Comparison of ENCODE assay signal across 8 cellular contexts in the genomic region with DNA sequence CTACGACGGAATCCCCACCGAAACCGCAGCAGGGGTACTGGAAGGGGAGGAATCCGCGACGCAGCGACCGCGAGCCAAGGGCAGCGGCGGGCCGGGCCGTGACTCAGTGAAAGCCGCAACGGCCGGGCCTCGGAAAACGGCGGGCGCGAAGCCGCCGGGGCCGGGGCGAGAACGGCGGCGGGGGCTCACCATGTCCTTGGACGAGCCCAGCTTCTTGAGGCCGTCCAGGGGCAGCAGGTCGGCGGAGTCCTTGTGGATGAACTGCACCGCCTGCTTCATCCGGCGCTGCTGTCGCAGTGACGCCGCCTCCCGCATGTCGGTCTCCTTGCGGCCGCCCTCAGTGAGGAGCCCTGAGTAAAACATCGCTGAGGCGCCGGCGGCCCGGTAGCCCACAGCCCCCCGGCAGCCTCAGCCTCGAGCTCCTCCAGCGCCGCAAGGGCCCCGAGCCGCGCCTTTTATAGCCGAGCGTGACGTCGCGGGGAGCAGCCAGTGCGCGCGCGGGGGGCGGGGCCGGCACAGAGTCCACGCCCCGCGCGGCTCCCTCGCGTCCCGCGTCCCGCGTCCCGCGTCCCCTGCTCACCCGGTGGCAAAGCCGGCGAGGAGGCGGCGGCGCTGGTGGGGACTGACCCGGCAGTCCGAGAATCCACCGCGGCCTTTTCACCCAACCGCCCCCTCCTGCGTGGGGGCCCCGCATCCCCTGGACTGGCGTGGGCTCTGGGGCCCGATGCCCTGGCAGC. TPM values are rescaled to one million over a fixed set of nuclear protein-coding genes. Genes with fewer than 3 reads are reported as not detected.
A peak's percentile ranks its signal among the peaks of the same experiment; 100 is the strongest.
DNase-seq lines count a peak whose midpoint lies in the region; ATAC-seq and TF ChIP-seq lines count a peak whose summit lies in the region.

A gene (minus strand): TSS at position 429 of the 737 bp plus-strand sequence. CDS start 66 bp downstream, at position 363.

- peak within 1 kb of the TSS; percentile 23 for H3K27ac Mint-ChIP-seq in activated T-helper 2 cell treated with anti-CD3 and anti-CD28 coated beads, Interferon-gamma antibody, Interleukin-2, Interleukin-4, amounts not matched to agents 10 μg/mL and 5 μg/mL and 100 μg/mL, durations not matched to agents 14 hours and 24 hours and 36 hours
- peak within 1 kb of the TSS in 1 of 2 donors; percentile 81 for H3K27ac Mint-ChIP-seq in natural killer cell
- no peak within 1 kb of the TSS for H3K27ac Mint-ChIP-seq in stimulated activated effector memory CD8-positive, alpha-beta T cell treated with anti-CD3 and anti-CD28 coated beads, Interleukin-12 subunit alpha, Interleukin-12 subunit beta, amount 100 ng/mL, for 72 hours

- H3K4me3 ChIP-seq in Panc1 (ENCODE audit: low read depth in 2 of 2, low read length in 2 of 2): peak within 1 kb of the TSS; percentile 54 to 87

- H3K4me1 ChIP-seq in Panc1 (ENCODE audit: control insufficient read depth, insufficient read depth, low read length): peaks cover 26% of the 10 kb centered on the region

- ATAC-seq in HG02973 (IDR thresholded peaks at IDR 0.05; ENCODE audit: unreplicated experiment) (peak; percentile 47), Panc1 (peak; percentile 88), natural killer cell (peak; percentile 79 to 86 (median 86)), GM21381 (IDR thresholded peaks at IDR 0.05; ENCODE audit: unreplicated experiment) (no peak)
- peak; percentile 64 for ATAC-seq in stimulated activated effector memory CD8-positive, alpha-beta T cell treated with anti-CD3 and anti-CD28 coated beads, Interleukin-12 subunit alpha, Interleukin-12 subunit beta, amount 100 ng/mL, for 72 hours

- POLR2A ChIA-PET in Panc1 (lab: Charles Lee): interaction anchor here (0.8 kb wide), 1 partner anchor 133 kb away, joined by 5 read pairs; no protein-coding TSS in a partner anchor

- H3K27ac ChIP-seq in Panc1 (ENCODE audit: low read length): peak within 1 kb of the TSS; percentile 71

- CTCF ChIA-PET in Panc1 (lab: Charles Lee): no interaction called here

- no peaks in the 10 kb centered on the region for H3K9me3 ChIP-seq in Panc1 (ENCODE audit: control insufficient read depth, insufficient read depth, low read depth, low read length)

- H3K4me3 Mint-ChIP-seq in activated T-helper 2 cell treated with anti-CD3 and anti-CD28 coated beads, Interferon-gamma antibody, Interleukin-2, Interleukin-4, amounts not matched to agents 10 μg/mL and 5 μg/mL and 100 μg/mL, durations not matched to agents 14 hours and 24 hours and 36 hours (ENCODE audit: low read depth): peak within 1 kb of the TSS; percentile 75
- peak within 1 kb of the TSS; percentile 89 for H3K4me3 Mint-ChIP-seq in natural killer cell
- H3K4me3 Mint-ChIP-seq in stimulated activated effector memory CD8-positive, alpha-beta T cell treated with anti-CD3 and anti-CD28 coated beads, Interleukin-12 subunit alpha, Interleukin-12 subunit beta, amount 100 ng/mL, for 72 hours: peak within 1 kb of the TSS; percentile 75

- intact Hi-C loops in Panc1 (cut with micrococcal nuclease; ENCODE audit: unreplicated experiment): no loop called here
- intact Hi-C loops in activated T-helper 2 cell treated with anti-CD3 and anti-CD28 coated beads, Interferon-gamma antibody, Interleukin-2, Interleukin-4, amounts not matched to agents 10 μg/mL and 5 μg/mL and 100 μg/mL, durations not matched to agents 14 hours and 24 hours and 36 hours (cut with micrococcal nuclease): loop anchor here (1.0 to 5.0 kb wide), 6 partner anchors 39 to 459 kb away; a partner anchor contains a TSS
- intact Hi-C loops in natural killer cell (cut with micrococcal nuclease): loop anchor here (2.0 to 5.0 kb wide), 3 partner anchors 39 to 754 kb away; a partner anchor contains a TSS

- no peaks in the 10 kb centered on the region for H3K9me3 Mint-ChIP-seq in activated T-helper 2 cell treated with anti-CD3 and anti-CD28 coated beads, Interferon-gamma antibody, Interleukin-2, Interleukin-4, amounts not matched to agents 10 μg/mL and 5 μg/mL and 100 μg/mL, durations not matched to agents 14 hours and 24 hours and 36 hours
- H3K9me3 Mint-ChIP-seq in natural killer cell: no peaks in the 10 kb centered on the region
- H3K9me3 Mint-ChIP-seq in stimulated activated effector memory CD8-positive, alpha-beta T cell treated with anti-CD3 and anti-CD28 coated beads, Interleukin-12 subunit alpha, Interleukin-12 subunit beta, amount 100 ng/mL, for 72 hours: no peaks in the 10 kb centered on the region

- peaks cover 51% of the 10 kb centered on the region for H3K27me3 Mint-ChIP-seq in activated T-helper 2 cell treated with anti-CD3 and anti-CD28 coated beads, Interferon-gamma antibody, Interleukin-2, Interleukin-4, amounts not matched to agents 10 μg/mL and 5 μg/mL and 100 μg/mL, durations not matched to agents 14 hours and 24 hours and 36 hours (ENCODE audit: low read depth)
- H3K27me3 Mint-ChIP-seq in natural killer cell (ENCODE audit: low read depth in 2 of 2): peaks cover 30 to 48% of the 10 kb centered on the region in 2 donors

- DNase-seq in Caki2 (ENCODE audit: low read depth): peak; percentile 48
- DNase-seq in Panc1 (ENCODE audit: low read depth, low spot score): no peak
- DNase-seq in activated T-helper 2 cell treated with anti-CD3 and anti-CD28 coated beads, Interferon-gamma antibody, Interleukin-2, Interleukin-4, amounts not matched to agents 10 μg/mL and 5 μg/mL and 100 μg/mL, durations not matched to agents 14 hours and 24 hours and 36 hours (ENCODE audit: low spot score): peak; percentile 71
- DNase-seq in fibroblast of peridontal ligament (ENCODE audit: extremely low read depth): peak; percentile 45
- DNase-seq in natural killer cell: peak; percentile 80
- DNase-seq in stimulated activated effector memory CD8-positive, alpha-beta T cell treated with anti-CD3 and anti-CD28 coated beads, Interleukin-12 subunit alpha, Interleukin-12 subunit beta, amount 100 ng/mL, for 72 hours (ENCODE audit: low spot score in 2 of 2): peak; percentile 50 to 75

- no TSS peak for BruUV-seq in Panc1 (replicated peaks; lab: Mats Ljungman, UMichigan)

- H3K4me1 Mint-ChIP-seq in activated T-helper 2 cell treated with anti-CD3 and anti-CD28 coated beads, Interferon-gamma antibody, Interleukin-2, Interleukin-4, amounts not matched to agents 10 μg/mL and 5 μg/mL and 100 μg/mL, durations not matched to agents 14 hours and 24 hours and 36 hours (ENCODE audit: low read depth): peaks cover 29% of the 10 kb centered on the region
- peaks cover 6 to 18% of the 10 kb centered on the region in 2 donors for H3K4me1 Mint-ChIP-seq in natural killer cell
- H3K4me1 Mint-ChIP-seq in stimulated activated effector memory CD8-positive, alpha-beta T cell treated with anti-CD3 and anti-CD28 coated beads, Interleukin-12 subunit alpha, Interleukin-12 subunit beta, amount 100 ng/mL, for 72 hours: peaks cover 17% of the 10 kb centered on the region

- H3K27me3 ChIP-seq in Panc1 (ENCODE audit: control insufficient read depth, insufficient read depth, low read length): no peaks in the 10 kb centered on the region

- H3K36me3 Mint-ChIP-seq in activated T-helper 2 cell treated with anti-CD3 and anti-CD28 coated beads, Interferon-gamma antibody, Interleukin-2, Interleukin-4, amounts not matched to agents 10 μg/mL and 5 μg/mL and 100 μg/mL, durations not matched to agents 14 hours and 24 hours and 36 hours (ENCODE audit: low read depth): no peaks in the 10 kb centered on the region
- no peaks in the 10 kb centered on the region for H3K36me3 Mint-ChIP-seq in natural killer cell
- no peaks in the 10 kb centered on the region for H3K36me3 Mint-ChIP-seq in stimulated activated effector memory CD8-positive, alpha-beta T cell treated with anti-CD3 and anti-CD28 coated beads, Interleukin-12 subunit alpha, Interleukin-12 subunit beta, amount 100 ng/mL, for 72 hours

- in situ Hi-C loops in Caki2 (cut with HindIII; ENCODE audit: low pct_unique_long_range_greater_than_20kb, low sequenced_read_pairs) (no loop called here), Panc1 (cut with HindIII; ENCODE audit: low pct_unique_long_range_greater_than_20kb, low sequenced_read_pairs) (no loop called here)

- TF ChIP-seq CTCF in Panc1 (IDR thresholded peaks at IDR 0.05): no peak
- TF ChIP-seq CTCF in natural killer cell (IDR thresholded peaks at IDR 0.05): no peak

- no peaks in the 10 kb centered on the region for H3K36me3 ChIP-seq in Panc1 (ENCODE audit: control insufficient read depth, insufficient read depth, low read length)

RNA-seq across cellular contexts. Expression of the gene that starts here (rescaled TPM):
- 3.7 and 4.5 TPM in 2 replicates for total RNA-seq in Caki2 (2014; rRNA removed; shearing (Covaris generic); ENCODE audit: low replicate concordance)
- total RNA-seq in Panc1 (2021; ENCODE audit: unreplicated experiment): 22.8 TPM
- polyA plus RNA-seq in Panc1 (2012; ENCODE audit: insufficient read length): 10.5 TPM
- total RNA-seq in activated T-helper 2 cell treated with anti-CD3 and anti-CD28 coated beads, Interferon-gamma antibody, Interleukin-2, Interleukin-4, amounts not matched to agents 10 μg/mL and 5 μg/mL and 100 μg/mL, durations not matched to agents 14 hours and 24 hours and 36 hours: 5.0 and 5.5 TPM in 2 replicates
- 1 to 10 TPM; 2.3 to 6.1 (median 4.6) TPM for total RNA-seq in natural killer cell
